9 cellular contexts compared by ENCODE assay signal in the genomic region with DNA sequence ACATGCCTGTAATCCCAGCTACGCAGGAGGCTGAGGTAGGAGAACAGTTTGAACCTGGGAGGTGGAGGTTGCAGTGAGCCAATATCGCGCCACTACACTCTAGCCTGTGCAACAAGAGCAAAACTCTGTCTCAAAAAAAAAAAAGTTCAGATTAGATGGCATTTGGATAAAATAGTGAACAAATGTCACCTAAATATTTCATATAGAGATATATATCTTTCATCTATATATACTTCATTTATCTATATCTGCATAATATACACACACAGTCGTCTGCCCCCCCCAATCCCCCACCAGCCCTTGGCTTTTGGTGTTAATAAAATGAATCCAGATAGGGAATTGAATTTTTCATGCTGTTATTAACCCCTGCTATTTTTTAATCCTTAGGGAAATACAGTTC. TPM values are rescaled to one million over a fixed set of nuclear protein-coding genes. Genes with fewer than 3 reads are reported as not detected.
A peak's percentile ranks its signal among the peaks of the same experiment; 100 is the strongest.
DNase-seq lines count a peak whose midpoint lies in the region; ATAC-seq and TF ChIP-seq lines count a peak whose summit lies in the region.
"Had no signal": no experiment of that assay in that cellular context is flagged by ENCODE, and none has a peak within 500 bp of the region (broad histone marks: within the 10 kb centered on the region; RNA-seq: fewer than 3 reads in every experiment).

No MANE protein-coding gene starts in this region.

- DNase-seq in T-cell = no peak
- no peak for DNase-seq in fibroblast of pulmonary artery (ENCODE audit: low read depth)
- no peak for DNase-seq in skeletal muscle cell (ENCODE audit: low read depth)
- DNase-seq in AML-193 (lab: John Stamatoyannopoulos, UW) = no peak
- no peak for DNase-seq in NCI-H526 (lab: John Stamatoyannopoulos, UW)
- DNase-seq: activated CD4-positive, alpha-beta T cell treated with anti-CD3 and anti-CD28 coated beads, Interleukin-2, amount 50 U/mL, for 4 hours had no signal

- CTCF ChIA-PET in T-cell (lab: Charles Lee) = interaction anchor here in 1 of 2 donors (4.9 kb wide), 1 partner anchor 9 kb away, joined by 53 read pairs; no protein-coding TSS in a partner anchor

- H3K4me3 ChIP-seq in GM08714 (ENCODE audit: low read length) = peak overlapping the region; percentile 84
- H3K4me3 ChIP-seq in fibroblast of pulmonary artery (replicated peaks; ENCODE audit: low read depth, low read length) = peak overlapping the region; percentile 98
- H3K4me3 ChIP-seq in skeletal muscle cell (ENCODE audit: low read depth, low read length) = peak overlapping the region; percentile 82

- H3K9me3 Mint-ChIP-seq in T-cell = no peaks in the 10 kb centered on the region

- POLR2A ChIA-PET in T-cell (lab: Charles Lee) = interaction anchor here (1.0 to 1.8 kb wide), 3 partner anchors 8 to 24 kb away, joined by 3 to 15 read pairs (median 6); no protein-coding TSS in a partner anchor

- peak overlapping the region; percentile 23 to 72 for H3K27ac Mint-ChIP-seq in T-cell

- H3K36me3 Mint-ChIP-seq in T-cell = peaks cover 50% of the 10 kb centered on the region

- H3K4me3 Mint-ChIP-seq in T-cell = peak overlapping the region; percentile 98 to 99 (median 98)

- H3K4me1 Mint-ChIP-seq in T-cell = peaks cover 23 to 52% (median 28%) of the 10 kb centered on the region in 3 donors

- no peaks in the 10 kb centered on the region for H3K27me3 Mint-ChIP-seq in T-cell

- no peak for ATAC-seq in T-cell (replicated peaks in 1 of 4)
- no peak for ATAC-seq in GM19455 (IDR thresholded peaks at IDR 0.05; ENCODE audit: unreplicated experiment)
- no peak for ATAC-seq in GM18517 (IDR thresholded peaks at IDR 0.05; ENCODE audit: unreplicated experiment)

- TF ChIP-seq CTCF in fibroblast of pulmonary artery (IDR thresholded peaks at IDR 0.05; ENCODE audit: low read length, missing control alignments) = no peak

RNA-seq across cellular contexts. Expression of a gene that starts 5.0 kb away (rescaled TPM):
- total RNA-seq in T-cell = 100 to 1,000 TPM in 2 of 5 donors, 10 to 100 TPM in 3; 67.9 to 151 (median 70.6) TPM

RNA-seq across cellular contexts. Expression of a gene that starts 46.9 kb away (rescaled TPM):
- 1 to 10 TPM in 3 of 5 donors, under 1 TPM in 2; 0.38 to 1.9 (median 1.4) TPM for total RNA-seq in T-cell
